In the genomic region with DNA sequence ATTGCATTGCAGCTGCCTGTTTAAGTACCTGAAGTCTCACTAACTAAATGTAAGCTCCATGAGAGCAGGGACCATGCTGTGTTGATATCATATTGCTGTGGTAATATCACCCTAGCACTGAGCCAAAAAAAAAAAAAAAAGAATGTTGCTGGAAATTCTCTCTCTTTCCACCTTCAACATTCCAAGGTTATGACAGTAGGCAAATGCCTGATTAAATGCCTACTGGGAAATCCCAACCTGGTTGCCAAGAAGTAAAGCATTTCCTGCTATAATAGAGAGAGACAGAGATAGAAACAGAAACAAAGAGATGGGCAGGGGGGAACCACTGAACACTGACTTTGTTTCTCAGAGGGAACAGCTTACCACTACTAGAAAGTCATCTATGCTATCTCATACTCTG, we compare ENCODE assay signal across 1 cellular context.
TF ChIP-seq lines count a peak whose summit lies in the region.

No MANE protein-coding gene starts in this region.

TF ChIP-seq in GM23338, 12 proteins besides CTCF, POLR2A, EP300 and RAD21 (continued from another document):
- TF ChIP-seq, protein P1, sequence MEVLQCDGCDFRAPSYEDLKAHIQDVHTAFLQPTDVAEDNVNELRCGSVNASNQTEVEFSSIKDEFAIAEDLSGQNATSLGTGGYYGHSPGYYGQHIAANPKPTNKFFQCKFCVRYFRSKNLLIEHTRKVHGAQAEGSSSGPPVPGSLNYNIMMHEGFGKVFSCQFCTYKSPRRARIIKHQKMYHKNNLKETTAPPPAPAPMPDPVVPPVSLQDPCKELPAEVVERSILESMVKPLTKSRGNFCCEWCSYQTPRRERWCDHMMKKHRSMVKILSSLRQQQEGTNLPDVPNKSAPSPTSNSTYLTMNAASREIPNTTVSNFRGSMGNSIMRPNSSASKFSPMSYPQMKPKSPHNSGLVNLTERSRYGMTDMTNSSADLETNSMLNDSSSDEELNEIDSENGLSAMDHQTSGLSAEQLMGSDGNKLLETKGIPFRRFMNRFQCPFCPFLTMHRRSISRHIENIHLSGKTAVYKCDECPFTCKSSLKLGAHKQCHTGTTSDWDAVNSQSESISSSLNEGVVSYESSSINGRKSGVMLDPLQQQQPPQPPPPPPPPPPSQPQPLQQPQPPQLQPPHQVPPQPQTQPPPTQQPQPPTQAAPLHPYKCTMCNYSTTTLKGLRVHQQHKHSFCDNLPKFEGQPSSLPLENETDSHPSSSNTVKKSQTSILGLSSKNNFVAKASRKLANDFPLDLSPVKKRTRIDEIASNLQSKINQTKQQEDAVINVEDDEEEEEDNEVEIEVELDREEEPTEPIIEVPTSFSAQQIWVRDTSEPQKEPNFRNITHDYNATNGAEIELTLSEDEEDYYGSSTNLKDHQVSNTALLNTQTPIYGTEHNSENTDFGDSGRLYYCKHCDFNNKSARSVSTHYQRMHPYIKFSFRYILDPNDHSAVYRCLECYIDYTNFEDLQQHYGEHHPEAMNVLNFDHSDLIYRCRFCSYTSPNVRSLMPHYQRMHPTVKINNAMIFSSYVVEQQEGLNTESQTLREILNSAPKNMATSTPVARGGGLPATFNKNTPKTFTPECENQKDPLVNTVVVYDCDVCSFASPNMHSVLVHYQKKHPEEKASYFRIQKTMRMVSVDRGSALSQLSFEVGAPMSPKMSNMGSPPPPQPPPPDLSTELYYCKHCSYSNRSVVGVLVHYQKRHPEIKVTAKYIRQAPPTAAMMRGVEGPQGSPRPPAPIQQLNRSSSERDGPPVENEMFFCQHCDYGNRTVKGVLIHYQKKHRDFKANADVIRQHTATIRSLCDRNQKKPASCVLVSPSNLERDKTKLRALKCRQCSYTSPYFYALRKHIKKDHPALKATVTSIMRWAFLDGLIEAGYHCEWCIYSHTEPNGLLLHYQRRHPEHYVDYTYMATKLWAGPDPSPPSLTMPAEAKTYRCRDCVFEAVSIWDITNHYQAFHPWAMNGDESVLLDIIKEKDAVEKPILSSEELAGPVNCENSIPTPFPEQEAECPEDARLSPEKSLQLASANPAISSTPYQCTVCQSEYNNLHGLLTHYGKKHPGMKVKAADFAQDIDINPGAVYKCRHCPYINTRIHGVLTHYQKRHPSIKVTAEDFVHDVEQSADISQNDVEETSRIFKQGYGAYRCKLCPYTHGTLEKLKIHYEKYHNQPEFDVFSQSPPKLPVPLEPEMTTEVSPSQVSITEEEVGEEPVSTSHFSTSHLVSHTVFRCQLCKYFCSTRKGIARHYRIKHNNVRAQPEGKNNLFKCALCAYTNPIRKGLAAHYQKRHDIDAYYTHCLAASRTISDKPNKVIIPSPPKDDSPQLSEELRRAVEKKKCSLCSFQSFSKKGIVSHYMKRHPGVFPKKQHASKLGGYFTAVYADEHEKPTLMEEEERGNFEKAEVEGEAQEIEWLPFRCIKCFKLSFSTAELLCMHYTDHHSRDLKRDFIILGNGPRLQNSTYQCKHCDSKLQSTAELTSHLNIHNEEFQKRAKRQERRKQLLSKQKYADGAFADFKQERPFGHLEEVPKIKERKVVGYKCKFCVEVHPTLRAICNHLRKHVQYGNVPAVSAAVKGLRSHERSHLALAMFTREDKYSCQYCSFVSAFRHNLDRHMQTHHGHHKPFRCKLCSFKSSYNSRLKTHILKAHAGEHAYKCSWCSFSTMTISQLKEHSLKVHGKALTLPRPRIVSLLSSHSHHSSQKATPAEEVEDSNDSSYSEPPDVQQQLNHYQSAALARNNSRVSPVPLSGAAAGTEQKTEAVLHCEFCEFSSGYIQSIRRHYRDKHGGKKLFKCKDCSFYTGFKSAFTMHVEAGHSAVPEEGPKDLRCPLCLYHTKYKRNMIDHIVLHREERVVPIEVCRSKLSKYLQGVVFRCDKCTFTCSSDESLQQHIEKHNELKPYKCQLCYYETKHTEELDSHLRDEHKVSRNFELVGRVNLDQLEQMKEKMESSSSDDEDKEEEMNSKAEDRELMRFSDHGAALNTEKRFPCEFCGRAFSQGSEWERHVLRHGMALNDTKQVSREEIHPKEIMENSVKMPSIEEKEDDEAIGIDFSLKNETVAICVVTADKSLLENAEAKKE (CRISPR knock-in tag; IDR thresholded peaks at IDR 0.05) = no peak
- no peak for TF ChIP-seq ZNF331 (CRISPR knock-in tag; IDR thresholded peaks at IDR 0.05; ENCODE audit: low read depth)
- no peak for TF ChIP-seq EZH2phosphoT487 (IDR thresholded peaks at IDR 0.05; ENCODE audit: unreplicated experiment)
- TF ChIP-seq REST (IDR thresholded peaks at IDR 0.05; ENCODE audit: unreplicated experiment) = no peak
- no peak for TF ChIP-seq POLR2AphosphoS5 (IDR thresholded peaks at IDR 0.05; ENCODE audit: low read depth)
- TF ChIP-seq NANOG (IDR thresholded peaks at IDR 0.05; ENCODE audit: borderline replicate concordance) = no peak
- TF ChIP-seq STAT1 (IDR thresholded peaks at IDR 0.05; ENCODE audit: unreplicated experiment) = no peak
